24 cellular contexts compared by ENCODE assay signal in the genomic region with DNA sequence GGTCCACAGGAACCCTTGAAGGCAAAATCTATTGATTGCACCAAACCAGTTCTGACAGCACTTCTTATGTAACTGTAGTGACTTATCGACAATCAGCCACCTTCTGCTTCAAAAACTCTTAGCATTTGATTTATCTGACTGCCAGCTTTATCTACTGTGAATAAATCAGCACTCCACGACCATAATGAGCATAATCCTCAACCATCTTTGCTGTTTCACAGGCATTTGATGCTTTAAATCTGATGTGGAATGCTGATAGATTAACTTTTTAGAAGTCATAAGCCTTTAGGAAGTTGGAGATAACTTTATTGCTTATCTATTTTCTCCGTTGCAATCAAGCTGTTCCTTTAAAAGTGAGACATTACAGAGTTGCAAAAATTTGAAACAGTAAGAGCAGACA.
"Had no signal": no experiment of that assay in that cellular context is flagged by ENCODE, and none has a peak within 500 bp of the region (broad histone marks: within the 10 kb centered on the region; RNA-seq: fewer than 3 reads in every experiment).

No MANE protein-coding gene starts in this region.

- H3K4me2 ChIP-seq: KMS-11 had no signal

- DNase-seq: activated CD4-positive, alpha-beta T cell treated with anti-CD3 and anti-CD28 coated beads for 36 hours; activated CD4-positive, alpha-beta T cell treated with anti-CD3 and anti-CD28 coated beads, Interleukin-2, amount 10 ng/mL, durations not matched to agents 7 days and 5 days; activated CD4-positive, alpha-beta T cell treated with anti-CD3 and anti-CD28 coated beads, Interleukin-2, amount 50 U/mL, for 48 hours; activated CD8-positive, alpha-beta T cell treated with anti-CD3 and anti-CD28 coated beads, Interleukin-2, amount 10 ng/mL, durations not matched to agents 7 days and 5 days; activated effector memory CD4-positive, alpha-beta T cell treated with Interleukin-2 at 50 U/mL for 16 hours; activated naive CD4-positive, alpha-beta T cell treated with anti-CD3 and anti-CD28 coated beads, Interleukin-2, amount 10 ng/mL, durations not matched to agents 7 days and 5 days; activated naive CD8-positive, alpha-beta T cell treated with anti-CD3 and anti-CD28 coated beads, Interleukin-2, amount 50 U/mL, for 24 hours; activated T-cell treated with anti-CD3 and anti-CD28 coated beads, Interleukin-2, amount 50 U/mL, for 4 hours; anterior cingulate cortex; caudate nucleus; cerebellar nuclear complex; NCI-H1105; NCI-H1417 treated with DMSO at 0.1 percent for 48 hours; NCI-H187 treated with DMSO at 0.1 percent for 48 hours; NCI-H2081; NCI-H2171 treated with DMSO at 0.1 percent for 48 hours; NCI-H226; NCI-H446 treated with DMSO at 0.1 percent for 48 hours; NCI-H524; NCI-H69; NCI-H82; Right ventricle myocardium superior had no signal

- H3K27ac ChIP-seq: KMS-11, SK-N-MC had no signal

- H3K9ac ChIP-seq: KMS-11 had no signal

- H3K4me3 ChIP-seq: SK-N-MC had no signal
